26 cellular contexts compared by ENCODE assay signal in the genomic region with DNA sequence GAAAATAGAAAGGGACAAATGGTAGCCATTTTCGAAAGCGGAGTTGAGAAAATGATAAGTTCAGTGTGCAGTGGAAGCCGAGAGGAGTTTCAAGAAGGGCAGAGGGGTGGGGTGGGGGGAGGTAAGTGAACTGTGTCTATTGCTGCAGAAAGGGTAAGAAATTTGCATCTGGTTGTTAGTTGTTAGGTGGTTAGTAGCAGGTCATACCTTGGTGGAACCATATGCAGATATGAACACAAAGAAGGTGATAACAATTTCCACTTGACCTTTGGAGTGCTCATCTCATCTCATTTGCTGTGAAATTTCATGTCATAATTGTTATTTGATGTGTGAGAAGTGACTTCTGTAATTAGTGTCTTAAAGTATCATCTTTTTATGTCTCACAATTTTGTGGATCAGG.
DNase-seq lines count a peak whose midpoint lies in the region; ATAC-seq, FAIRE-seq and TF ChIP-seq lines count a peak whose summit lies in the region.
"Had no signal": no experiment of that assay in that cellular context is flagged by ENCODE, and none has a peak within 500 bp of the region (broad histone marks: within the 10 kb centered on the region; RNA-seq: fewer than 3 reads in every experiment).

No MANE protein-coding gene starts in this region.

- TF ChIP-seq POLR2A in GM12891 (IDR thresholded peaks at IDR 0.05; ENCODE audit: low read depth, low read length): peak; percentile 15; the same call in 1 of the 2 replicates

- no peak overlapping the region for H3K4me3 Mint-ChIP-seq in T-helper 17 cell
- H3K4me3 Mint-ChIP-seq: activated CD4-positive, alpha-beta T cell treated with anti-CD3 and anti-CD28 coated beads, Interleukin-2, amount 10 ng/mL, durations not matched to agents 24 days and 14 days; activated naive CD4-positive, alpha-beta T cell treated with anti-CD3 and anti-CD28 coated beads, Interleukin-2, amount 10 ng/mL, durations not matched to agents 7 days and 5 days; activated T-cell treated with anti-CD3 and anti-CD28 coated beads, Interleukin-2, amount 50 U/mL, for 72 hours; stimulated activated naive CD8-positive, alpha-beta T cell treated with anti-CD3 and anti-CD28 coated beads, Interleukin-15, Interleukin-2, amounts not matched to agents 100 ng/mL and 50 ng/mL, for 24 hours had no signal

- peak; percentile 27 for ATAC-seq in GM18907 (IDR thresholded peaks at IDR 0.05; ENCODE audit: unreplicated experiment)
- ATAC-seq in GM21717 (IDR thresholded peaks at IDR 0.05; ENCODE audit: unreplicated experiment): peak; percentile 25
- peak; percentile 38 for ATAC-seq in HG03521 (IDR thresholded peaks at IDR 0.05; ENCODE audit: unreplicated experiment)
- ATAC-seq in T-helper 17 cell: no peak
- ATAC-seq: activated T-cell treated with anti-CD3 and anti-CD28 coated beads, Interleukin-2, amount 50 U/mL, for 72 hours; HCT116 had no signal

- no peaks in the 10 kb centered on the region for H3K36me3 Mint-ChIP-seq in T-helper 17 cell (ENCODE audit: low read depth)
- H3K36me3 Mint-ChIP-seq: activated naive CD4-positive, alpha-beta T cell treated with anti-CD3 and anti-CD28 coated beads, Interleukin-2, amount 10 ng/mL, durations not matched to agents 7 days and 5 days had no signal

- DNase-seq in GM12891 (ENCODE audit: insufficient read length, low spot score): no peak
- no peak for DNase-seq in activated gamma-delta T cell treated with Interleukin-2 at 50 U/mL for 16 hours
- DNase-seq in T-helper 17 cell: no peak
- no peak for DNase-seq in iPS-NIHi11 (ENCODE audit: low spot score)
- DNase-seq in epidermal melanocyte (ENCODE audit: insufficient read length, low spot score): no peak
- DNase-seq: activated CD4-positive, alpha-beta T cell treated with anti-CD3 and anti-CD28 coated beads, Interleukin-2, amount 10 ng/mL, durations not matched to agents 24 days and 14 days; activated naive CD4-positive, alpha-beta T cell treated with anti-CD3 and anti-CD28 coated beads, Interleukin-2, amount 10 ng/mL, durations not matched to agents 7 days and 5 days; activated T-cell treated with anti-CD3 and anti-CD28 coated beads, Interleukin-2, amount 50 U/mL, for 72 hours; COR-L47; cortex of kidney; DMS79; IMR-90; kidney; mammary epithelial cell; NCI-H1048; NCI-H1930; RPMI8226; sigmoid colon; thyroid gland had no signal

- no peaks in the 10 kb centered on the region for H3K9me3 ChIP-seq in T-helper 17 cell (ENCODE audit: control insufficient read depth, low read length, poor library complexity, severe bottlenecking)
- H3K9me3 ChIP-seq: sigmoid colon, thyroid gland had no signal

- peaks cover 7% of the 10 kb centered on the region for H3K4me1 Mint-ChIP-seq in T-helper 17 cell
- H3K4me1 Mint-ChIP-seq: activated CD4-positive, alpha-beta T cell treated with anti-CD3 and anti-CD28 coated beads, Interleukin-2, amount 10 ng/mL, durations not matched to agents 24 days and 14 days; activated naive CD4-positive, alpha-beta T cell treated with anti-CD3 and anti-CD28 coated beads, Interleukin-2, amount 10 ng/mL, durations not matched to agents 7 days and 5 days had no signal

- no peak overlapping the region for H3K27ac Mint-ChIP-seq in T-helper 17 cell
- H3K27ac Mint-ChIP-seq: activated CD4-positive, alpha-beta T cell treated with anti-CD3 and anti-CD28 coated beads, Interleukin-2, amount 10 ng/mL, durations not matched to agents 24 days and 14 days; activated naive CD4-positive, alpha-beta T cell treated with anti-CD3 and anti-CD28 coated beads, Interleukin-2, amount 10 ng/mL, durations not matched to agents 7 days and 5 days; activated T-cell treated with anti-CD3 and anti-CD28 coated beads, Interleukin-2, amount 50 U/mL, for 72 hours; stimulated activated naive CD8-positive, alpha-beta T cell treated with anti-CD3 and anti-CD28 coated beads, Interleukin-15, Interleukin-2, amounts not matched to agents 100 ng/mL and 50 ng/mL, for 24 hours had no signal

- no peak for FAIRE-seq in GM12891 (lab: Jason Lieb, UNC)
- FAIRE-seq: bronchial epithelial cell, endometrium, kidney had no signal

- peaks cover 30% of the 10 kb centered on the region for H3K27me3 Mint-ChIP-seq in T-helper 17 cell

TF ChIP-seq in GM12891, 5 proteins besides CTCF, POLR2A, EP300 and RAD21:
- TF ChIP-seq TAF1 (IDR thresholded peaks at IDR 0.05; ENCODE audit: low read depth, low read length) (no peak), POU2F2 (IDR thresholded peaks at IDR 0.05; ENCODE audit: low read depth, low read length) (peak; percentile 65; the same call in 1 of the 2 replicates), POLR2AphosphoS5 (IDR thresholded peaks at IDR 0.05; ENCODE audit: low read depth, low read length) (no peak; the same call in 1 of the 2 replicates), SPI1 (IDR thresholded peaks at IDR 0.05; ENCODE audit: low read depth, low read length) (no peak), PAX5 (IDR thresholded peaks at IDR 0.05; ENCODE audit: insufficient read depth, low read length, severe bottlenecking) (no peak)
